In genomic region chr1:51235611-51236547, GRCh38 we compare ENCODE assay signal across 8 cellular contexts. TPM values are rescaled to one million over a fixed set of nuclear protein-coding genes. Genes with fewer than 3 reads are reported as not detected.
DNase-seq lines count a peak whose midpoint lies in the region; ATAC-seq and TF ChIP-seq lines count a peak whose summit lies in the region.

RNF11 (plus strand) TSS chr1:51236273; CDS start chr1:51236757, 484 bp downstream.

- H3K9ac ChIP-seq in PC-3 (ENCODE audit: low read length) (peak within 1 kb of the TSS; percentile 92), mucosa of stomach (ENCODE audit: low read length) (peak within 1 kb of the TSS; percentile 100)

- H3K9me3 Mint-ChIP-seq in activated T-cell treated with anti-CD3 and anti-CD28 coated beads, Interleukin-2, amount 50 U/mL, for 24 hours = no peaks in the 10 kb centered on the region

- ATAC-seq in GM21576 (IDR thresholded peaks at IDR 0.05; ENCODE audit: unreplicated experiment) (peak; percentile 71), PC-3 (peak; percentile 88)

- H3K4me2 ChIP-seq in PC-3 (ENCODE audit: low read length) = peak within 1 kb of the TSS; percentile 87

- no peak for TF ChIP-seq EP300 in Ishikawa (IDR thresholded peaks at IDR 0.05; ENCODE audit: borderline replicate concordance)

- TSS peak; percentile 37 for BruUV-seq in PC-3 (replicated peaks; lab: Mats Ljungman, UMichigan)

- peak; percentile 83 for TF ChIP-seq POLR2A in erythroblast (IDR thresholded peaks at IDR 0.05; ENCODE audit: low read length)

- CTCF ChIA-PET in PC-3 (lab: Charles Lee) = interaction anchor here (0.7 to 1.1 kb wide), 3 partner anchors 31 to 61 kb away, joined by 3 to 4 read pairs (median 4); no protein-coding TSS in a partner anchor

- DNase-seq in DMS114 treated with DMSO at 0.1 percent for 48 hours (lab: John Stamatoyannopoulos, UW; ENCODE audit: unreplicated experiment) = peak; percentile 79
- peak; percentile 89 for DNase-seq in PC-3
- peak; percentile 95 for DNase-seq in activated T-cell treated with anti-CD3 and anti-CD28 coated beads, Interleukin-2, amount 50 U/mL, for 24 hours
- peak; percentile 93 to 97 for DNase-seq in erythroblast (lab: John Stamatoyannopoulos, UW)
- peak; percentile 93 for DNase-seq in stimulated activated CD8-positive, alpha-beta memory T cell treated with anti-CD3 and anti-CD28 coated beads, Interleukin-4, amount 100 ng/mL, for 48 hours

- H3K27me3 Mint-ChIP-seq in activated T-cell treated with anti-CD3 and anti-CD28 coated beads, Interleukin-2, amount 50 U/mL, for 24 hours = no peaks in the 10 kb centered on the region

- H3K27me3 ChIP-seq in PC-3 (ENCODE audit: low read length) (no peaks in the 10 kb centered on the region), mucosa of stomach (ENCODE audit: control insufficient read depth, insufficient read depth, low read length) (no peaks in the 10 kb centered on the region)

- peaks cover 23% of the 10 kb centered on the region; the same call in 1 of the 2 replicates for H4K20me1 ChIP-seq in PC-3 (ENCODE audit: low read length)

- peaks cover 3% of the 10 kb centered on the region for H3F3A ChIP-seq in PC-3 (ENCODE audit: low read length, unreplicated experiment)

- peak within 1 kb of the TSS; percentile 84 for H3K4me3 Mint-ChIP-seq in activated T-cell treated with anti-CD3 and anti-CD28 coated beads, Interleukin-2, amount 50 U/mL, for 24 hours

- H3K4me3 ChIP-seq in PC-3 (ENCODE audit: low read length) (peak within 1 kb of the TSS; percentile 96), mucosa of stomach (ENCODE audit: low read length) (peak within 1 kb of the TSS; percentile 98)

- H3K4me1 Mint-ChIP-seq in activated T-cell treated with anti-CD3 and anti-CD28 coated beads, Interleukin-2, amount 50 U/mL, for 24 hours (ENCODE audit: low read depth) = peaks cover 38% of the 10 kb centered on the region

- H3K9me3 ChIP-seq in PC-3 (ENCODE audit: low read length) (no peaks in the 10 kb centered on the region), mucosa of stomach (ENCODE audit: control insufficient read depth, low read length) (no peaks in the 10 kb centered on the region)

- H3K9me2 ChIP-seq in PC-3 (replicated peaks; ENCODE audit: low read length) = no peaks in the 10 kb centered on the region

- H2AFZ ChIP-seq in PC-3 (ENCODE audit: low read length) = peak within 1 kb of the TSS; percentile 94

- TF ChIP-seq RAD21 in Ishikawa (IDR thresholded peaks at IDR 0.05; ENCODE audit: low read depth) = peak; percentile 12; the same call in 1 of the 2 replicates

- POLR2A ChIA-PET in PC-3 (lab: Charles Lee; ENCODE audit: unreplicated experiment) = no interaction called here

- intact Hi-C loops in PC-3 (cut with micrococcal nuclease) = loop anchor here (5.0 kb wide), 1 partner anchor 61 kb away; no protein-coding TSS in a partner anchor

- H3K36me3 ChIP-seq in PC-3 (ENCODE audit: low read depth, low read length) (no peaks in the 10 kb centered on the region), mucosa of stomach (ENCODE audit: control insufficient read depth, insufficient read depth, low read length) (no peaks in the 10 kb centered on the region)

- peaks cover 2% of the 10 kb centered on the region for H3K36me3 Mint-ChIP-seq in activated T-cell treated with anti-CD3 and anti-CD28 coated beads, Interleukin-2, amount 50 U/mL, for 24 hours (ENCODE audit: low read depth)

- peaks cover 46% of the 10 kb centered on the region for H3K79me2 ChIP-seq in PC-3 (ENCODE audit: low read length)

- TF ChIP-seq CTCF in PC-3 (conservative IDR thresholded peaks at IDR 0.05; ENCODE audit: low read depth, low read length) = no peak

- H3K27ac Mint-ChIP-seq in activated T-cell treated with anti-CD3 and anti-CD28 coated beads, Interleukin-2, amount 50 U/mL, for 24 hours = peak within 1 kb of the TSS; percentile 90

- H3K27ac ChIP-seq in PC-3 (ENCODE audit: low read length) = peak within 1 kb of the TSS; percentile 25

- H3K4me1 ChIP-seq in PC-3 (ENCODE audit: insufficient read depth, low read length) (peaks cover 23% of the 10 kb centered on the region), mucosa of stomach (ENCODE audit: control insufficient read depth, insufficient read depth, low read length) (peaks cover 15% of the 10 kb centered on the region)

TF ChIP-seq in Ishikawa, 13 proteins besides CTCF, POLR2A, EP300 and RAD21:
- TF ChIP-seq FOXM1 (IDR thresholded peaks at IDR 0.05; ENCODE audit: borderline replicate concordance, low read depth) = no peak
- TF ChIP-seq USF1 (IDR thresholded peaks at IDR 0.05) = 0 out of 2 replicates have a peak, but pooled peaks have one; percentile 13
- peak; percentile 65; the same call in 1 of the 2 replicates for TF ChIP-seq MAX (IDR thresholded peaks at IDR 0.05)
- TF ChIP-seq REST (IDR thresholded peaks at IDR 0.05; ENCODE audit: low read depth) = no peak
- no peak for TF ChIP-seq CEBPB (IDR thresholded peaks at IDR 0.05)
- TF ChIP-seq YY1 (IDR thresholded peaks at IDR 0.05; ENCODE audit: low read depth) = no peak; the same call in 1 of the 2 replicates
- peak; percentile 93 for TF ChIP-seq TAF1 (IDR thresholded peaks at IDR 0.05; ENCODE audit: low read depth)
- TF ChIP-seq TCF12 (IDR thresholded peaks at IDR 0.05; ENCODE audit: low read depth) = peak; percentile 24; the same call in 1 of the 2 replicates
- TF ChIP-seq TEAD4 (IDR thresholded peaks at IDR 0.05) = no peak

RNA-seq across cellular contexts. Expression of gene RNF11, which starts in this region (rescaled TPM):
- 117 and 169 TPM in 2 replicates for total RNA-seq in PC-3 (2014; rRNA removed)

Comparison
In these comparisons a context has a peak if more than half of its experiments do, and no peak if none do; other contexts are left out.
1. Peak in every context shown above with its lines: DNase-seq, ATAC-seq, H3K4me3 ChIP-seq and H3K27ac ChIP-seq.